23 cellular contexts compared by ENCODE assay signal in genomic region chr13:67772807-67773453, GRCh38.
"Had no signal": no experiment of that assay in that cellular context is flagged by ENCODE, and none has a peak within 500 bp of the region (broad histone marks: within the 10 kb centered on the region; RNA-seq: fewer than 3 reads in every experiment).

No MANE protein-coding gene starts in this region.

- DNase-seq: activated CD4-positive, alpha-beta memory T cell treated with anti-CD3 and anti-CD28 coated beads for 36 hours; activated CD4-positive, alpha-beta T cell treated with anti-CD3 and anti-CD28 coated beads, Interleukin-2, amount 10 ng/mL, durations not matched to agents 7 days and 5 days; activated CD4-positive, CD25-positive, alpha-beta regulatory T cell; activated CD8-positive, alpha-beta memory T cell treated with anti-CD3 and anti-CD28 coated beads for 24 hours; activated naive CD4-positive, alpha-beta T cell; activated T-cell treated with anti-CD3 and anti-CD28 coated beads, Interleukin-2, amount 50 U/mL, for 4 hours; amygdala; brain microvascular endothelial cell; Kasumi-1; KBM-7; NCI-H1105 treated with DMSO at 0.1 percent for 48 hours; NCI-H1436 treated with DMSO at 0.1 percent for 48 hours; NCI-H187; NCI-H2081; NCI-H510A treated with DMSO at 0.1 percent for 48 hours; NCI-H69; Right ventricle myocardium superior; SJCRH30; SK-N-SH; T-helper 1 cell had no signal

- H3K4me3 ChIP-seq: Peyer's patch, SJCRH30 had no signal

- H3K36me3 ChIP-seq: brain microvascular endothelial cell, Peyer's patch, SJCRH30 had no signal

- H3K27me3 ChIP-seq: brain microvascular endothelial cell, Peyer's patch, SJCRH30 had no signal

- H3K4me1 ChIP-seq: Peyer's patch, SJCRH30 had no signal

- H3K27ac ChIP-seq: brain microvascular endothelial cell, Peyer's patch, RWPE1, SJCRH30, VCaP had no signal

- ATAC-seq: activated T-cell treated with anti-CD3 and anti-CD28 coated beads, Interleukin-2, amount 50 U/mL, for 4 hours had no signal

- H3K9me3 ChIP-seq: SJCRH30, SK-N-SH had no signal
